19 cellular contexts compared by ENCODE assay signal in the genomic region with DNA sequence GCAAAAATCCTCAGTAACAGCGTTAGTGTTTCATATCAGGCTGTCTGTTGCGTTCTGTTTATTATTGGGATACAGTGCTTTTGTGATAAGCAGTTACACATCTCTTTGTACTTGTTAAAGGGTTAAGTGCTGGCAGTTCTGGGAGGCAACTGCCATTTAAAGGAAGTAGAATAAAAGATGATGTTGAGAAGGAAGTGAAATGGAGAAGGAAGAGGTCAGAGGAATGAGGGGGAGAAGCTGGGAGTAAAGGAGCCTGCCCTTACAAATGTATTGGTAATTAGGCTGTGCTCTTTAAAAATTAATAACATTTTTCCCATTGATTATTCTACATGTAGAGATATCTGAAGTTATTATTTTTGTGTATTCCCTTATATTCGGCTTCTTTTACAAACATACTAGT.
"Had no signal": no experiment of that assay in that cellular context is flagged by ENCODE, and none has a peak within 500 bp of the region (broad histone marks: within the 10 kb centered on the region; RNA-seq: fewer than 3 reads in every experiment).

No MANE protein-coding gene starts in this region.

- H3K27ac ChIP-seq: heart right ventricle, neutrophil, ovary, psoas muscle, right atrium auricular region, spleen, upper lobe of left lung, WERI-Rb-1 had no signal

- H3K27me3 ChIP-seq: neutrophil, ovary, right atrium auricular region, spleen, upper lobe of left lung had no signal

- H3K4me3 ChIP-seq: heart right ventricle, ovary, psoas muscle, right atrium auricular region, spleen, upper lobe of left lung had no signal

- H3K36me3 ChIP-seq: heart right ventricle, neutrophil, ovary, right atrium auricular region, spleen, upper lobe of left lung, WERI-Rb-1 had no signal

- ATAC-seq: heart right ventricle; left cardiac atrium; psoas muscle; stimulated activated naive CD8-positive, alpha-beta T cell treated with anti-CD3 and anti-CD28 coated beads, Interleukin-15, Interleukin-2, amounts not matched to agents 100 U/mL and 50 U/mL, for 24 hours had no signal

- H3K9me3 ChIP-seq: heart right ventricle, neutrophil, ovary, psoas muscle, right atrium auricular region, spleen, upper lobe of left lung had no signal

- DNase-seq: activated CD4-positive, alpha-beta T cell treated with anti-CD3 and anti-CD28 coated beads for 1 hour; activated gamma-delta T cell treated with Interleukin-2 at 50 U/mL for 16 hours; activated T-cell treated with anti-CD3 and anti-CD28 coated beads, Interleukin-2, amount 50 U/mL, for 1 hour; anterior cingulate cortex; effector CD4-positive, alpha-beta T cell; heart right ventricle; islet precursor cell; left cardiac atrium; mesenchymal stem cell; ovary; psoas muscle; spleen; stimulated activated CD4-positive, alpha-beta T cell treated with anti-CD3 and anti-CD28 coated beads, Interleukin-4, amount 100 ng/mL, for 4 hours; stimulated activated naive CD8-positive, alpha-beta T cell treated with anti-CD3 and anti-CD28 coated beads, Interleukin-15, Interleukin-2, amounts not matched to agents 100 U/mL and 50 U/mL, for 24 hours; T1000; upper lobe of left lung; WERI-Rb-1 had no signal

- H3K4me1 ChIP-seq: heart right ventricle, psoas muscle, upper lobe of left lung had no signal
